In genomic region chr3:47896736-47897135, GRCh38 we compare ENCODE assay signal across 17 cellular contexts.
DNase-seq lines count a peak whose midpoint lies in the region; ATAC-seq and TF ChIP-seq lines count a peak whose summit lies in the region.
"Had no signal": no experiment of that assay in that cellular context is flagged by ENCODE, and none has a peak within 500 bp of the region (broad histone marks: within the 10 kb centered on the region; RNA-seq: fewer than 3 reads in every experiment).

No MANE protein-coding gene starts in this region.

- TF ChIP-seq POLR2A in heart left ventricle (IDR thresholded peaks at IDR 0.05) = no peak

- H3K27ac ChIP-seq in left ventricle myocardium inferior (replicated peaks) (peak overlapping the region; percentile 11), heart left ventricle (no peak overlapping the region)
- H3K27ac ChIP-seq: 22Rv1, BLaER1 had no signal

- H3K4me1 Mint-ChIP-seq in WTC11 (peaks cover 24% of the 10 kb centered on the region), progenitor cell of endocrine pancreas (ENCODE audit: low read depth) (peaks cover 49% of the 10 kb centered on the region)
- H3K4me1 Mint-ChIP-seq in naive thymus-derived CD8-positive, alpha-beta T cell = peaks cover 0 to 24% (median 17%) of the 10 kb centered on the region in 4 donors

- TF ChIP-seq CTCF in left ventricle myocardium inferior (IDR thresholded peaks at IDR 0.05; ENCODE audit: borderline replicate concordance) (no peak), heart left ventricle (IDR thresholded peaks at IDR 0.05) (no peak), WTC11 (IDR thresholded peaks at IDR 0.05) (no peak), progenitor cell of endocrine pancreas (IDR thresholded peaks at IDR 0.05; ENCODE audit: unreplicated experiment) (no peak)

- H3K4me1 ChIP-seq in left ventricle myocardium inferior (peaks cover 67% of the 10 kb centered on the region), heart left ventricle (peaks cover 0 to 60% (median 24%) of the 10 kb centered on the region in 12 donors)

- H3K36me3 ChIP-seq in left ventricle myocardium inferior (peaks cover 69% of the 10 kb centered on the region), heart left ventricle (peaks cover 0 to 90% (median 71%) of the 10 kb centered on the region in 9 donors)

- DNase-seq in left ventricle myocardium inferior (no peak), heart left ventricle (no peak), WTC11 (ENCODE audit: low spot score) (no peak), foreskin melanocyte (peak; percentile 67), progenitor cell of endocrine pancreas (ENCODE audit: low spot score, unreplicated experiment) (no peak), NCI-H526 (lab: John Stamatoyannopoulos, UW) (no peak)
- no peak for DNase-seq in naive thymus-derived CD8-positive, alpha-beta T cell
- DNase-seq: Calu3; CD4-positive, alpha-beta memory T cell; DMS79 treated with DMSO at 0.1 percent for 48 hours; GF-D8; GOT3; H7 had no signal

- H3K9me3 ChIP-seq in left ventricle myocardium inferior (replicated peaks) (no peaks in the 10 kb centered on the region), heart left ventricle (no peaks in the 10 kb centered on the region)
- H3K9me3 ChIP-seq: BLaER1 had no signal

- intact Hi-C loops in left ventricle myocardium inferior (cut with micrococcal nuclease) = no loop called here
- intact Hi-C loops in heart left ventricle (cut with DNase I) = loop anchor here in 2 of 10 donors (10.0 kb wide), 1 partner anchor 88 kb away; no protein-coding TSS in a partner anchor

- POLR2A ChIA-PET in WTC11 (lab: Charles Lee) = no interaction called here
- POLR2A ChIA-PET in naive thymus-derived CD8-positive, alpha-beta T cell (lab: Charles Lee) = interaction anchor here (0.7 kb wide), 1 partner anchor 64 kb away, joined by 3 read pairs; no protein-coding TSS in a partner anchor

- H3K27me3 Mint-ChIP-seq in WTC11 (ENCODE audit: low read depth) (no peaks in the 10 kb centered on the region), progenitor cell of endocrine pancreas (no peaks in the 10 kb centered on the region)
- no peaks in the 10 kb centered on the region for H3K27me3 Mint-ChIP-seq in naive thymus-derived CD8-positive, alpha-beta T cell
- H3K27me3 Mint-ChIP-seq: CD4-positive, alpha-beta memory T cell had no signal

- H3K27me3 ChIP-seq in left ventricle myocardium inferior (ENCODE audit: low read depth) = no peaks in the 10 kb centered on the region
- no peaks in the 10 kb centered on the region for H3K27me3 ChIP-seq in heart left ventricle
- H3K27me3 ChIP-seq: BLaER1 had no signal

- H3K9me3 Mint-ChIP-seq in WTC11 = no peaks in the 10 kb centered on the region
- H3K9me3 Mint-ChIP-seq in progenitor cell of endocrine pancreas (ENCODE audit: low read depth) = no peaks in the 10 kb centered on the region
- H3K9me3 Mint-ChIP-seq in naive thymus-derived CD8-positive, alpha-beta T cell = no peaks in the 10 kb centered on the region
- H3K9me3 Mint-ChIP-seq: CD4-positive, alpha-beta memory T cell had no signal

- CTCF ChIA-PET in WTC11 (lab: Charles Lee) = no interaction called here

- H3K27ac Mint-ChIP-seq in WTC11 (peak overlapping the region; percentile 30), progenitor cell of endocrine pancreas (peak overlapping the region; percentile 86)
- peak overlapping the region in 1 of 10 donors; percentile 21 for H3K27ac Mint-ChIP-seq in naive thymus-derived CD8-positive, alpha-beta T cell

- 84 to 94% (median 92%) methylated on average over 3 of the region's 3 CpGs for WGBS in heart left ventricle, 4 donors

- H3K4me3 ChIP-seq in left ventricle myocardium inferior (no peak overlapping the region), heart left ventricle (no peak overlapping the region)
- H3K4me3 ChIP-seq: BLaER1 had no signal

- ATAC-seq in heart left ventricle = no peak
- no peak for ATAC-seq in WTC11
- no peak for ATAC-seq in GM21447 (IDR thresholded peaks at IDR 0.05; ENCODE audit: unreplicated experiment)
- ATAC-seq in naive thymus-derived CD8-positive, alpha-beta T cell = no peak

- H3K36me3 Mint-ChIP-seq in WTC11 = peaks cover 7% of the 10 kb centered on the region
- peaks cover 14% of the 10 kb centered on the region for H3K36me3 Mint-ChIP-seq in progenitor cell of endocrine pancreas (ENCODE audit: insufficient read depth)
- H3K36me3 Mint-ChIP-seq in naive thymus-derived CD8-positive, alpha-beta T cell = peaks cover 0 to 25% (median 5%) of the 10 kb centered on the region in 3 donors

- H3K4me3 Mint-ChIP-seq in WTC11 (no peak overlapping the region), progenitor cell of endocrine pancreas (ENCODE audit: low read depth) (no peak overlapping the region)
- no peak overlapping the region for H3K4me3 Mint-ChIP-seq in naive thymus-derived CD8-positive, alpha-beta T cell
- H3K4me3 Mint-ChIP-seq: CD14-positive monocyte; CD4-positive, alpha-beta memory T cell had no signal

TF ChIP-seq in WTC11, 78 proteins besides CTCF, POLR2A, EP300 and RAD21:
- TF ChIP-seq GRHL2 (CRISPR knock-in tag; IDR thresholded peaks at IDR 0.05; ENCODE audit: insufficient replicate concordance, severe bottlenecking) (no peak), KAT7 (CRISPR knock-in tag; IDR thresholded peaks at IDR 0.05; ENCODE audit: borderline replicate concordance) (no peak), SP1 (CRISPR knock-in tag; conservative IDR thresholded peaks at IDR 0.05) (no peak), ATF6 (CRISPR knock-in tag; IDR thresholded peaks at IDR 0.05) (no peak), E2F1 (CRISPR knock-in tag; IDR thresholded peaks at IDR 0.05) (no peak)
